In genomic region chr1:3669421-3669821, GRCh38 we compare ENCODE assay signal across 25 cellular contexts. TPM values are rescaled to one million over a fixed set of nuclear protein-coding genes. Genes with fewer than 3 reads are reported as not detected.
DNase-seq lines count a peak whose midpoint lies in the region; ATAC-seq and TF ChIP-seq lines count a peak whose summit lies in the region.
"Had no signal": no experiment of that assay in that cellular context is flagged by ENCODE, and none has a peak within 500 bp of the region (broad histone marks: within the 10 kb centered on the region; RNA-seq: fewer than 3 reads in every experiment).

No MANE protein-coding gene starts in this region.

- H3K27me3 Mint-ChIP-seq in immature natural killer cell (ENCODE audit: low read depth in 3 of 3) = peaks cover 0 to 5% (median under 1%) of the 10 kb centered on the region in 3 donors
- H3K27me3 Mint-ChIP-seq: activated CD4-positive, alpha-beta T cell treated with anti-CD3 and anti-CD28 coated beads, Interleukin-2, amount 10 ng/mL, durations not matched to agents 24 days and 14 days had no signal

- WGBS in heart right ventricle, 2 donors = 60 to 68% methylated on average over 14 of the region's 14 CpGs
- WGBS in aorta, 2 donors = 75 to 85% methylated on average over 14 of the region's 14 CpGs

- no peaks in the 10 kb centered on the region for H3K36me3 ChIP-seq in heart right ventricle
- H3K36me3 ChIP-seq in right atrium auricular region = no peaks in the 10 kb centered on the region
- H3K36me3 ChIP-seq in lower lobe of right lung = no peaks in the 10 kb centered on the region
- no peaks in the 10 kb centered on the region for H3K36me3 ChIP-seq in aorta (ENCODE audit: control insufficient read depth in 1 of 2, insufficient read depth in 2 of 2, low read length in 1 of 2)
- H3K36me3 ChIP-seq: colonic mucosa, ovary, SJCRH30, thyroid gland had no signal

- no peaks in the 10 kb centered on the region for H3K9me3 Mint-ChIP-seq in immature natural killer cell
- H3K9me3 Mint-ChIP-seq: activated CD4-positive, alpha-beta T cell treated with anti-CD3 and anti-CD28 coated beads, Interleukin-2, amount 10 ng/mL, durations not matched to agents 24 days and 14 days; activated naive CD8-positive, alpha-beta T cell treated with anti-CD3 and anti-CD28 coated beads for 36 hours; H9; natural killer cell treated with Interleukin-12 subunit alpha and Interleukin-12 subunit beta and Interleukin-15 and Interleukin-18, amount 100 ng/mL, for 72 hours had no signal

- ATAC-seq in heart right ventricle (peak in 6 of 8 donors; percentile 6 to 78 (median 45)), lower lobe of right lung (no peak), aorta (ENCODE audit: low FRiP score) (no peak)

- H3K27ac ChIP-seq in heart right ventricle (peak overlapping the region in 3 of 10 donors; percentile 26 to 52 (median 51)), right atrium auricular region (no peak overlapping the region), lower lobe of right lung (no peak overlapping the region), aorta (ENCODE audit: low read depth in 1 of 2, low read length in 2 of 2) (no peak overlapping the region)
- H3K27ac ChIP-seq: colonic mucosa, epithelial cell of prostate, ovary, SJCRH30, thyroid gland had no signal

- H3K4me1 ChIP-seq in heart right ventricle = peaks cover 0 to 17% (median 12%) of the 10 kb centered on the region in 9 donors
- peaks cover 0 to 9% of the 10 kb centered on the region in 2 donors for H3K4me1 ChIP-seq in right atrium auricular region
- H3K4me1 ChIP-seq in lower lobe of right lung = peaks cover 16% of the 10 kb centered on the region
- H3K4me1 ChIP-seq in aorta (ENCODE audit: control insufficient read depth in 1 of 2, insufficient read depth in 2 of 2, low read length in 2 of 2) = no peaks in the 10 kb centered on the region
- H3K4me1 ChIP-seq: colonic mucosa had no signal

- H3K27me3 ChIP-seq in heart right ventricle (peaks cover 0 to 24% (median 3%) of the 10 kb centered on the region in 7 donors), right atrium auricular region (no peaks in the 10 kb centered on the region), lower lobe of right lung (ENCODE audit: low read depth) (peaks cover 5% of the 10 kb centered on the region), aorta (ENCODE audit: control insufficient read depth in 1 of 2, insufficient read depth in 2 of 2, low read length in 1 of 2) (no peaks in the 10 kb centered on the region)
- H3K27me3 ChIP-seq: colonic mucosa, ovary, SJCRH30, thyroid gland had no signal

- intact Hi-C loops in heart right ventricle (cut with DNase I) (no loop called here), lower lobe of right lung (cut with DNase I) (no loop called here), aorta (cut with DNase I) (no loop called here)

- peak overlapping the region in 5 of 10 donors; percentile 3 to 32 (median 26) for H3K4me3 ChIP-seq in heart right ventricle
- no peak overlapping the region for H3K4me3 ChIP-seq in right atrium auricular region
- peak overlapping the region; percentile 8 for H3K4me3 ChIP-seq in lower lobe of right lung
- no peak overlapping the region for H3K4me3 ChIP-seq in aorta (ENCODE audit: low read length in 2 of 2)
- H3K4me3 ChIP-seq: colonic mucosa, lung, ovary, SJCRH30, thyroid gland had no signal

- no peaks in the 10 kb centered on the region for H3K36me3 Mint-ChIP-seq in immature natural killer cell
- H3K36me3 Mint-ChIP-seq: activated naive CD8-positive, alpha-beta T cell treated with anti-CD3 and anti-CD28 coated beads for 36 hours; natural killer cell treated with Interleukin-12 subunit alpha and Interleukin-12 subunit beta and Interleukin-15 and Interleukin-18, amount 100 ng/mL, for 72 hours had no signal

- no peak overlapping the region for H3K27ac Mint-ChIP-seq in immature natural killer cell
- H3K27ac Mint-ChIP-seq: activated CD4-positive, alpha-beta T cell treated with anti-CD3 and anti-CD28 coated beads, Interleukin-2, amount 10 ng/mL, durations not matched to agents 24 days and 14 days; activated naive CD8-positive, alpha-beta T cell treated with anti-CD3 and anti-CD28 coated beads for 36 hours; H9; natural killer cell treated with Interleukin-12 subunit alpha and Interleukin-12 subunit beta and Interleukin-15 and Interleukin-18, amount 100 ng/mL, for 72 hours had no signal

- no peak for TF ChIP-seq CTCF in heart right ventricle (IDR thresholded peaks at IDR 0.05)
- TF ChIP-seq CTCF in right atrium auricular region (IDR thresholded peaks at IDR 0.05) = no peak
- no peak for TF ChIP-seq CTCF in lower lobe of right lung (IDR thresholded peaks at IDR 0.05)

- peak in 1 of 2 donors; percentile 21 for DNase-seq in heart right ventricle
- DNase-seq in right atrium auricular region (ENCODE audit: low spot score) = no peak
- DNase-seq in dermis blood vessel endothelial cell = peak; percentile 48
- DNase-seq in lower lobe of right lung = peak; percentile 43
- DNase-seq in aorta = peak; percentile 44 to 72
- DNase-seq in COLO829 (ENCODE audit: low spot score) = no peak
- DNase-seq in immature natural killer cell = no peak
- DNase-seq in DMS114 treated with DMSO at 0.1 percent for 48 hours (lab: John Stamatoyannopoulos, UW; ENCODE audit: unreplicated experiment) = no peak
- DNase-seq: activated CD4-positive, alpha-beta T cell treated with anti-CD3 and anti-CD28 coated beads, Interleukin-2, amount 10 ng/mL, durations not matched to agents 24 days and 14 days; activated CD8-positive, alpha-beta memory T cell treated with anti-CD3 and anti-CD28 coated beads for 24 hours; activated naive CD8-positive, alpha-beta T cell treated with anti-CD3 and anti-CD28 coated beads for 36 hours; effector CD8-positive, alpha-beta T cell; IMR-90; NCI-H1436 treated with DMSO at 0.1 percent for 48 hours; NCI-H226; stimulated activated CD4-positive, alpha-beta T cell treated with anti-CD3 and anti-CD28 coated beads, Interleukin-2, amount 100 ng/mL, for 48 hours; T-helper 9 cell had no signal

- no peaks in the 10 kb centered on the region for H3K9me3 ChIP-seq in heart right ventricle
- no peaks in the 10 kb centered on the region for H3K9me3 ChIP-seq in right atrium auricular region
- no peaks in the 10 kb centered on the region for H3K9me3 ChIP-seq in lower lobe of right lung
- H3K9me3 ChIP-seq in aorta (ENCODE audit: control insufficient read depth, low read length) = no peaks in the 10 kb centered on the region
- H3K9me3 ChIP-seq: colonic mucosa, ovary, SJCRH30, thyroid gland had no signal

- no peaks in the 10 kb centered on the region for H3K4me1 Mint-ChIP-seq in immature natural killer cell
- H3K4me1 Mint-ChIP-seq: activated CD4-positive, alpha-beta T cell treated with anti-CD3 and anti-CD28 coated beads, Interleukin-2, amount 10 ng/mL, durations not matched to agents 24 days and 14 days had no signal

- no peak overlapping the region for H3K4me3 Mint-ChIP-seq in immature natural killer cell
- H3K4me3 Mint-ChIP-seq: activated CD4-positive, alpha-beta T cell treated with anti-CD3 and anti-CD28 coated beads, Interleukin-2, amount 10 ng/mL, durations not matched to agents 24 days and 14 days; activated naive CD8-positive, alpha-beta T cell treated with anti-CD3 and anti-CD28 coated beads for 36 hours; H9; natural killer cell treated with Interleukin-12 subunit alpha and Interleukin-12 subunit beta and Interleukin-15 and Interleukin-18, amount 100 ng/mL, for 72 hours had no signal

RNA-seq across cellular contexts. Expression of gene TP73, which starts 17.1 kb away (rescaled TPM):
- under 1 TPM in 4 of 10 donors, not detected in 6; 0.15 to 0.58 (median 0.22) TPM for total RNA-seq in heart right ventricle
- polyA plus RNA-seq in heart right ventricle = under 1 TPM in 1 of 2 donors, not detected in 1; 0.03 TPM
- total RNA-seq in right atrium auricular region = under 1 TPM in 1 of 2 donors, not detected in 1; 0.16 TPM
- not detected in 2 replicates for total RNA-seq in dermis blood vessel endothelial cell
- 3.6 TPM for total RNA-seq in lower lobe of right lung
- total RNA-seq in aorta = under 1 TPM in 1 of 2 donors, not detected in 1; 0.18 TPM
- polyA plus RNA-seq in aorta = under 1 TPM in 1 of 2 donors, not detected in 1; 0.38 TPM
- polyA plus RNA-seq in immature natural killer cell = not detected
- total RNA-seq: IMR-90 had no signal
- polyA plus RNA-seq: IMR-90 had no signal

RNA-seq across cellular contexts. Expression of gene WRAP73, which starts 19.5 kb away (rescaled TPM):
- 10 to 100 TPM in 5 of 10 donors, 1 to 10 TPM in 5; 7.5 to 12.9 (median 10.1) TPM for total RNA-seq in heart right ventricle
- 10 to 100 TPM; 12.3 to 16.5 TPM for polyA plus RNA-seq in heart right ventricle
- total RNA-seq in right atrium auricular region = 10 to 100 TPM in 1 of 2 donors, 1 to 10 TPM in 1; 6.8 to 11.4 TPM
- total RNA-seq in dermis blood vessel endothelial cell = 20.4 and 25.6 TPM in 2 replicates
- total RNA-seq in lower lobe of right lung = 22.5 TPM
- 10 to 100 TPM; 10.6 to 17.4 TPM for total RNA-seq in aorta
- polyA plus RNA-seq in aorta = 10 to 100 TPM in 1 of 2 donors, 1 to 10 TPM in 1; 5.8 to 27.8 TPM
- 10 to 100 TPM; 19.9 to 26.8 (median 21.1) TPM for polyA plus RNA-seq in immature natural killer cell

RNA-seq across cellular contexts. Expression of gene TPRG1L, which starts 44.6 kb away (rescaled TPM):
- 10 to 100 TPM; 42.6 to 60.7 (median 51.3) TPM for total RNA-seq in heart right ventricle
- polyA plus RNA-seq in heart right ventricle = 10 to 100 TPM; 15.1 to 34.8 TPM
- 10 to 100 TPM; 30.0 to 33.3 TPM for total RNA-seq in right atrium auricular region
- 29.4 and 32.9 TPM in 2 replicates for total RNA-seq in dermis blood vessel endothelial cell
- total RNA-seq in lower lobe of right lung = 46.1 TPM
- 10 to 100 TPM; 35.4 to 39.0 TPM for total RNA-seq in aorta
- polyA plus RNA-seq in aorta = 10 to 100 TPM; 42.0 to 51.0 TPM
- polyA plus RNA-seq in immature natural killer cell = 10 to 100 TPM; 36.2 to 43.4 (median 40.3) TPM

RNA-seq across cellular contexts. Expression of gene MEGF6, which starts 58.1 kb away (rescaled TPM):
- total RNA-seq in heart right ventricle = 10 to 100 TPM in 1 of 10 donors, 1 to 10 TPM in 9; 1.8 to 14.1 (median 7.1) TPM
- polyA plus RNA-seq in heart right ventricle = 1 to 10 TPM; 2.9 to 7.6 TPM
- 10 to 100 TPM; 14.9 to 32.6 TPM for total RNA-seq in right atrium auricular region
- 100 and 120 TPM in 2 replicates for total RNA-seq in dermis blood vessel endothelial cell
- total RNA-seq in lower lobe of right lung = 57.1 TPM
- 100 to 1,000 TPM in 1 of 2 donors, 10 to 100 TPM in 1; 91.8 to 223 TPM for total RNA-seq in aorta
- 100 to 1,000 TPM in 1 of 2 donors, 10 to 100 TPM in 1; 53.7 to 332 TPM for polyA plus RNA-seq in aorta
- under 1 TPM in 1 of 3 donors, not detected in 2; 0.08 TPM for polyA plus RNA-seq in immature natural killer cell
- total RNA-seq: SJCRH30 had no signal

Comparison
In these comparisons a context has a peak if more than half of its experiments do, and no peak if none do; other contexts are left out.
1. ATAC-seq: peak in heart right ventricle (6 of 8); none in lower lobe of right lung (0 of 2) and aorta (single experiment).
2. DNase-seq: peak in dermis blood vessel endothelial cell (single experiment), lower lobe of right lung (single experiment) and aorta (2 of 2); none in right atrium auricular region (single experiment), COLO829 (single experiment), immature natural killer cell (0 of 3) and DMS114 treated with DMSO at 0.1 percent for 48 hours (single experiment).